Comparison of ENCODE assay signal across 1 cellular context in the genomic region with DNA sequence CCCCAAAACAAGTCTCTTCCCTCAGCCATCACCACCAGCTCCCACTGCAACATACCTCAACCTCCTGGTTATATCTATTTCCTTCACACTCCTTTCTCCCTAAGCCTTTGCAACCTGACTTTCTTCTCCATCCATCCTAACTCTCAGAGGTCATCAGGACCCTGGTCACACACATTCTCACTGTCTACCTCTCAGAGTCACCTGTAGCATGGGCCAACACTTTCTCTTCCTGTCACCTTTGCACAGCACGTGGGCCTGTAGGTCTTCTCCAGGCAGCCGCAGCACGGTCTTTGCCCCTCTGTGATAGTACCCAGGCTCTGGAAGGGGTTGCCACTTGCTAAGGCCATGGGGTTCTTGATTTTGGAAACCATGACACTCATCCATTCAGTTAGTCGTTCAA.
TF ChIP-seq lines count a peak whose summit lies in the region.

No MANE protein-coding gene starts in this region.

TF ChIP-seq in WTC11, 78 proteins besides CTCF, POLR2A, EP300 and RAD21:
- no peak for TF ChIP-seq ELF4 (CRISPR knock-in tag; IDR thresholded peaks at IDR 0.05; ENCODE audit: low read depth)
